In genomic region chr18:43620936-43621335, GRCh38 we compare ENCODE assay signal across 8 cellular contexts.
A peak's percentile ranks its signal among the peaks of the same experiment; 100 is the strongest.
DNase-seq lines count a peak whose midpoint lies in the region; ATAC-seq and TF ChIP-seq lines count a peak whose summit lies in the region.

No MANE protein-coding gene starts in this region.

- no peak overlapping the region for H3K9ac ChIP-seq in adipocyte (ENCODE audit: low read length)

- WGBS in upper lobe of left lung, 2 donors: 2 to 5% methylated on average over 2 of the region's 2 CpGs

- no peaks in the 10 kb centered on the region for H3K27me3 Mint-ChIP-seq in activated T-helper 2 cell treated with anti-CD3 and anti-CD28 coated beads, Interferon-gamma antibody, Interleukin-2, Interleukin-4, amounts not matched to agents 10 μg/mL and 5 μg/mL and 100 μg/mL, durations not matched to agents 14 hours and 24 hours and 36 hours (ENCODE audit: low read depth)

- H3K27me3 ChIP-seq in adipocyte (replicated peaks; ENCODE audit: control insufficient read depth, insufficient read depth, low read length) (no peaks in the 10 kb centered on the region), upper lobe of left lung (no peaks in the 10 kb centered on the region)

- H3K36me3 Mint-ChIP-seq in activated T-helper 2 cell treated with anti-CD3 and anti-CD28 coated beads, Interferon-gamma antibody, Interleukin-2, Interleukin-4, amounts not matched to agents 10 μg/mL and 5 μg/mL and 100 μg/mL, durations not matched to agents 14 hours and 24 hours and 36 hours (ENCODE audit: low read depth): no peaks in the 10 kb centered on the region
- no peaks in the 10 kb centered on the region for H3K36me3 Mint-ChIP-seq in stimulated activated effector memory CD8-positive, alpha-beta T cell treated with anti-CD3 and anti-CD28 coated beads, Interleukin-12 subunit alpha, Interleukin-12 subunit beta, amount 100 ng/mL, for 72 hours

- DNase-seq in GM04504 (ENCODE audit: low read depth) (peak; percentile 4), H4 (ENCODE audit: low spot score) (peak; percentile 29), NCI-H1092 treated with DMSO at 0.1 percent for 48 hours (lab: John Stamatoyannopoulos, UW) (peak; percentile 68), adipocyte (ENCODE audit: low read depth) (peak; percentile 74), iPS-NIHi11 (ENCODE audit: low spot score) (peak; percentile 43), upper lobe of left lung (no peak)
- no peak for DNase-seq in activated T-helper 2 cell treated with anti-CD3 and anti-CD28 coated beads, Interferon-gamma antibody, Interleukin-2, Interleukin-4, amounts not matched to agents 10 μg/mL and 5 μg/mL and 100 μg/mL, durations not matched to agents 14 hours and 24 hours and 36 hours (ENCODE audit: low spot score)
- no peak for DNase-seq in stimulated activated effector memory CD8-positive, alpha-beta T cell treated with anti-CD3 and anti-CD28 coated beads, Interleukin-12 subunit alpha, Interleukin-12 subunit beta, amount 100 ng/mL, for 72 hours (ENCODE audit: low spot score in 2 of 2)

- no peaks in the 10 kb centered on the region for H3K9me3 Mint-ChIP-seq in activated T-helper 2 cell treated with anti-CD3 and anti-CD28 coated beads, Interferon-gamma antibody, Interleukin-2, Interleukin-4, amounts not matched to agents 10 μg/mL and 5 μg/mL and 100 μg/mL, durations not matched to agents 14 hours and 24 hours and 36 hours
- no peaks in the 10 kb centered on the region for H3K9me3 Mint-ChIP-seq in stimulated activated effector memory CD8-positive, alpha-beta T cell treated with anti-CD3 and anti-CD28 coated beads, Interleukin-12 subunit alpha, Interleukin-12 subunit beta, amount 100 ng/mL, for 72 hours

- H3K9me3 ChIP-seq in adipocyte (ENCODE audit: control insufficient read depth, low read length) (no peaks in the 10 kb centered on the region), upper lobe of left lung (no peaks in the 10 kb centered on the region)

- no peak overlapping the region for H3K27ac ChIP-seq in upper lobe of left lung

- no peak overlapping the region for H3K4me3 Mint-ChIP-seq in activated T-helper 2 cell treated with anti-CD3 and anti-CD28 coated beads, Interferon-gamma antibody, Interleukin-2, Interleukin-4, amounts not matched to agents 10 μg/mL and 5 μg/mL and 100 μg/mL, durations not matched to agents 14 hours and 24 hours and 36 hours (ENCODE audit: low read depth)
- H3K4me3 Mint-ChIP-seq in stimulated activated effector memory CD8-positive, alpha-beta T cell treated with anti-CD3 and anti-CD28 coated beads, Interleukin-12 subunit alpha, Interleukin-12 subunit beta, amount 100 ng/mL, for 72 hours: no peak overlapping the region

- H3K36me3 ChIP-seq in adipocyte (ENCODE audit: control insufficient read depth, insufficient read depth, low read length, severe bottlenecking) (no peaks in the 10 kb centered on the region), upper lobe of left lung (no peaks in the 10 kb centered on the region)

- H3K4me1 ChIP-seq in adipocyte (ENCODE audit: control insufficient read depth, insufficient read depth, low read length) (no peaks in the 10 kb centered on the region), upper lobe of left lung (no peaks in the 10 kb centered on the region)

- peak in 1 of 2 donors; percentile 73 for ATAC-seq in upper lobe of left lung (ENCODE audit: low FRiP score in 2 of 2)
- no peak for ATAC-seq in stimulated activated effector memory CD8-positive, alpha-beta T cell treated with anti-CD3 and anti-CD28 coated beads, Interleukin-12 subunit alpha, Interleukin-12 subunit beta, amount 100 ng/mL, for 72 hours

- no peak for TF ChIP-seq POLR2A in upper lobe of left lung (IDR thresholded peaks at IDR 0.05)

- intact Hi-C loops in activated T-helper 2 cell treated with anti-CD3 and anti-CD28 coated beads, Interferon-gamma antibody, Interleukin-2, Interleukin-4, amounts not matched to agents 10 μg/mL and 5 μg/mL and 100 μg/mL, durations not matched to agents 14 hours and 24 hours and 36 hours (cut with micrococcal nuclease): loop anchor here (2.0 to 5.0 kb wide), 2 partner anchors 1591 to 1764 kb away; no protein-coding TSS in a partner anchor

- no peak overlapping the region for H3K27ac Mint-ChIP-seq in activated T-helper 2 cell treated with anti-CD3 and anti-CD28 coated beads, Interferon-gamma antibody, Interleukin-2, Interleukin-4, amounts not matched to agents 10 μg/mL and 5 μg/mL and 100 μg/mL, durations not matched to agents 14 hours and 24 hours and 36 hours
- no peak overlapping the region for H3K27ac Mint-ChIP-seq in stimulated activated effector memory CD8-positive, alpha-beta T cell treated with anti-CD3 and anti-CD28 coated beads, Interleukin-12 subunit alpha, Interleukin-12 subunit beta, amount 100 ng/mL, for 72 hours

- H3K4me3 ChIP-seq in adipocyte (ENCODE audit: low read length) (no peak overlapping the region), upper lobe of left lung (no peak overlapping the region)

- peak in 5 of 6 experiments; percentile 22 to 59 (median 41) for TF ChIP-seq CTCF in upper lobe of left lung (IDR thresholded peaks at IDR 0.05)

- no peaks in the 10 kb centered on the region for H3K4me1 Mint-ChIP-seq in activated T-helper 2 cell treated with anti-CD3 and anti-CD28 coated beads, Interferon-gamma antibody, Interleukin-2, Interleukin-4, amounts not matched to agents 10 μg/mL and 5 μg/mL and 100 μg/mL, durations not matched to agents 14 hours and 24 hours and 36 hours (ENCODE audit: low read depth)
- no peaks in the 10 kb centered on the region for H3K4me1 Mint-ChIP-seq in stimulated activated effector memory CD8-positive, alpha-beta T cell treated with anti-CD3 and anti-CD28 coated beads, Interleukin-12 subunit alpha, Interleukin-12 subunit beta, amount 100 ng/mL, for 72 hours

- TF ChIP-seq EP300 in upper lobe of left lung (IDR thresholded peaks at IDR 0.05): no peak

Comparison
In these comparisons a context has a peak if more than half of its experiments do, and no peak if none do; other contexts are left out.
1. DNase-seq: peak in GM04504 (single experiment), H4 (single experiment), NCI-H1092 treated with DMSO at 0.1 percent for 48 hours (single experiment), adipocyte (single experiment) and iPS-NIHi11 (single experiment); none in upper lobe of left lung (0 of 2), activated T-helper 2 cell treated with anti-CD3 and anti-CD28 coated beads, Interferon-gamma antibody, Interleukin-2, Interleukin-4, amounts not matched to agents 10 μg/mL and 5 μg/mL and 100 μg/mL, durations not matched to agents 14 hours and 24 hours and 36 hours (single experiment) and stimulated activated effector memory CD8-positive, alpha-beta T cell treated with anti-CD3 and anti-CD28 coated beads, Interleukin-12 subunit alpha, Interleukin-12 subunit beta, amount 100 ng/mL, for 72 hours (0 of 2).